Comparison of ENCODE assay signal across 2 cellular contexts in genomic region chr10:14570800-14571199, GRCh38.
TF ChIP-seq lines count a peak whose summit lies in the region.

No MANE protein-coding gene starts in this region.

TF ChIP-seq in endothelial cell of umbilical vein, 7 proteins besides CTCF, POLR2A, EP300 and RAD21 (continued from another document):
- TF ChIP-seq MAX (IDR thresholded peaks at IDR 0.05; ENCODE audit: insufficient read depth, insufficient read length), result no peak
- no peak for TF ChIP-seq GATA2 (IDR thresholded peaks at IDR 0.05; ENCODE audit: insufficient read depth, insufficient read length, low read depth, low read length)
- TF ChIP-seq EZH2 (IDR thresholded peaks at IDR 0.05; ENCODE audit: borderline replicate concordance, low read depth, low read length, severe bottlenecking), result no peak
- no peak for TF ChIP-seq POLR2AphosphoS5 (IDR thresholded peaks at IDR 0.05; ENCODE audit: insufficient read depth, low read depth, low read length)
- TF ChIP-seq JUN (IDR thresholded peaks at IDR 0.05; ENCODE audit: borderline replicate concordance, insufficient read depth, insufficient read length, low read depth), result no peak
TF ChIP-seq in endothelial cell of umbilical vein: peak in this region for 0.

TF ChIP-seq in SK-N-SH, 30 proteins besides CTCF, POLR2A, EP300 and RAD21 (continued from another document):
- TF ChIP-seq USF2 (IDR thresholded peaks at IDR 0.05; ENCODE audit: borderline replicate concordance, low read depth, low read length) (no peak), TEAD4 (IDR thresholded peaks at IDR 0.05; ENCODE audit: borderline replicate concordance, insufficient read depth) (no peak), GABPA (IDR thresholded peaks at IDR 0.05; ENCODE audit: low read depth) (no peak), ELF1 (IDR thresholded peaks at IDR 0.05) (no peak), MXI1 (IDR thresholded peaks at IDR 0.05; ENCODE audit: low read depth, low read length) (no peak), JUND (IDR thresholded peaks at IDR 0.05) (no peak)
TF ChIP-seq in SK-N-SH: peak in this region for 0.
